1 cellular context compared by ENCODE assay signal in the genomic region with DNA sequence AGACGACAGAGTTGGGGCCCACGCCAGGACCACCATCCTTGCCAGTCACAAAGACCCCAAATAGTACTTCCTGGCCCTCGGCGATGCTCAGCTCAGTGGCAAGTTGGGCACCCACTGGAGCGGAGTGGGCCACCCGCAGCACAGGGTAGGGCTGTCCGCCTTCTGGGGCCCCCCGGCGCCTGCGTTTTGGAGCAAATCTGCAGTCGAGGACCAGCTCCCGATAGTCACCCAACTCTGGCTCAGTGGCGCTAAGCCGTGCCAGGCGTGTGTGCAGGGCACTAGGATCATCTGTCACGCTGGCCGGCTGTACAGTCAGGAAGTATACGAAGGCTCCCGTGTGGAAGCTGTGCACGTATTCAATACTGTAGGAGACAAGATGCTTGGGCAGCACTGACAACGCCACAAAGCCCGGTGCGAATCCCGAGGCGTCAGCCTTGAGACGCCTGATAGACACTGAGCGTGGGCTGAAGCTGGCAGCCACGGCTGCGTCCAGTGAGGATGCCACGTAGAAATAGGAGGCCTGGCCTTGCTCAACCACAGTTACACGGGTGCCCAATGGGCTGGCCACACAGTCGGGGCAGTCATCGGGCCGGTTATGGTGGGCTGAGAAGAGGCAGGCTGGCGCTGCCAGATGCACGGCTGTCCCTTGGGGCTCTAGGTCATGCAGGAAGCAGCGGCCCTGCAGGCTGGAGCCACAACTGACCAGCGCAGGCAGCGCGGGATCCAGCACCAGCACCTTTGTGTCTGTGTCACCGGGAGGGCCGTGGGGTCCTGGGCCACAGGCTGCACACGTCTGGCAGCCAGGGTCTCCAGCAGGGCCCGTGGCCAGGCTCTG.
TF ChIP-seq lines count a peak whose summit lies in the region.

No MANE protein-coding gene starts in this region.

TF ChIP-seq in GM23338, 12 proteins besides CTCF, POLR2A, EP300 and RAD21 (continued from another document):
- no peak for TF ChIP-seq ZNF462 (CRISPR knock-in tag; IDR thresholded peaks at IDR 0.05)
- no peak for TF ChIP-seq JUNB (IDR thresholded peaks at IDR 0.05; ENCODE audit: unreplicated experiment)
- no peak for TF ChIP-seq POLR2AphosphoS5 (IDR thresholded peaks at IDR 0.05; ENCODE audit: low read depth)
